In genomic region chr13:26221399-26221720, GRCh38 we compare ENCODE assay signal across 8 cellular contexts. TPM values are rescaled to one million over a fixed set of nuclear protein-coding genes. Genes with fewer than 3 reads are reported as not detected.
DNase-seq lines count a peak whose midpoint lies in the region; ATAC-seq and TF ChIP-seq lines count a peak whose summit lies in the region.

No MANE protein-coding gene starts in this region.

- no peak for TF ChIP-seq CTCF in brain (conservative IDR thresholded peaks at IDR 0.05)
- TF ChIP-seq CTCF in lower leg skin (IDR thresholded peaks at IDR 0.05), result no peak

- peak overlapping the region; percentile 77 for H3K27ac ChIP-seq in urinary bladder (ENCODE audit: low read depth)

- CTCF ChIA-PET in activated naive CD4-positive, alpha-beta T cell treated with anti-CD3 and anti-CD28 coated beads, Interleukin-2, amount 10 ng/mL, durations not matched to agents 7 days and 5 days (lab: Charles Lee), result interaction anchor here (1.2 to 3.1 kb wide), 2 partner anchors 11 to 36 kb away, joined by 3 to 19 read pairs; no protein-coding TSS in a partner anchor

- DNase-seq in activated naive CD4-positive, alpha-beta T cell treated with anti-CD3 and anti-CD28 coated beads, Interleukin-2, amount 10 ng/mL, durations not matched to agents 7 days and 5 days, result no peak
- DNase-seq in activated naive CD4-positive, alpha-beta T cell (lab: John Stamatoyannopoulos, UW), result no peak
- no peak for DNase-seq in lower leg skin (ENCODE audit: low spot score in 2 of 2)

- H3K27ac Mint-ChIP-seq in activated naive CD4-positive, alpha-beta T cell treated with anti-CD3 and anti-CD28 coated beads, Interleukin-2, amount 10 ng/mL, durations not matched to agents 7 days and 5 days, result peak overlapping the region; percentile 100
- H3K27ac Mint-ChIP-seq in brain, result peak overlapping the region; percentile 97 to 100 (median 98)

- H3K4me3 ChIP-seq in lower leg skin (ENCODE audit: low read depth, poor library complexity, severe bottlenecking) (peak overlapping the region; percentile 96), urinary bladder (ENCODE audit: low read depth, low read length) (peak overlapping the region; percentile 91)

- peaks cover 7% of the 10 kb centered on the region for H3K27me3 Mint-ChIP-seq in activated naive CD4-positive, alpha-beta T cell treated with anti-CD3 and anti-CD28 coated beads, Interleukin-2, amount 10 ng/mL, durations not matched to agents 7 days and 5 days
- H3K27me3 Mint-ChIP-seq in brain, result peaks cover 7% of the 10 kb centered on the region

- ATAC-seq in HG03558 (IDR thresholded peaks at IDR 0.05; ENCODE audit: extremely low read depth, unreplicated experiment) (peak; percentile 3), HG02870 (IDR thresholded peaks at IDR 0.05; ENCODE audit: unreplicated experiment) (no peak), HG02970 (IDR thresholded peaks at IDR 0.05; ENCODE audit: low FRiP score, unreplicated experiment) (no peak)

- no peaks in the 10 kb centered on the region for H3K4me1 ChIP-seq in urinary bladder (ENCODE audit: insufficient read depth)

- no peaks in the 10 kb centered on the region for H3K9me3 Mint-ChIP-seq in activated naive CD4-positive, alpha-beta T cell treated with anti-CD3 and anti-CD28 coated beads, Interleukin-2, amount 10 ng/mL, durations not matched to agents 7 days and 5 days
- no peaks in the 10 kb centered on the region for H3K9me3 Mint-ChIP-seq in brain

- H3K4me3 Mint-ChIP-seq in activated naive CD4-positive, alpha-beta T cell treated with anti-CD3 and anti-CD28 coated beads, Interleukin-2, amount 10 ng/mL, durations not matched to agents 7 days and 5 days, result peak overlapping the region; percentile 93
- peak overlapping the region; percentile 95 to 100 (median 95) for H3K4me3 Mint-ChIP-seq in brain

- TF ChIP-seq POLR2A in lower leg skin (IDR thresholded peaks at IDR 0.05), result no peak

- peaks cover 30% of the 10 kb centered on the region for H3K36me3 Mint-ChIP-seq in activated naive CD4-positive, alpha-beta T cell treated with anti-CD3 and anti-CD28 coated beads, Interleukin-2, amount 10 ng/mL, durations not matched to agents 7 days and 5 days
- peaks cover 35% of the 10 kb centered on the region for H3K36me3 Mint-ChIP-seq in brain

- peaks cover 37% of the 10 kb centered on the region for H3K4me1 Mint-ChIP-seq in activated naive CD4-positive, alpha-beta T cell treated with anti-CD3 and anti-CD28 coated beads, Interleukin-2, amount 10 ng/mL, durations not matched to agents 7 days and 5 days
- peaks cover 55% of the 10 kb centered on the region for H3K4me1 Mint-ChIP-seq in brain

- 0% methylated on average over 16 of the region's 16 CpGs for WGBS in lower leg skin, 2 donors
- under 1% methylated on average over 16 of the region's 16 CpGs for WGBS in urinary bladder

- intact Hi-C loops in lower leg skin (cut with DNase I; ENCODE audit: low total_unique reads), result no loop called here

- H3K36me3 ChIP-seq in urinary bladder (ENCODE audit: insufficient read depth), result peaks cover 4% of the 10 kb centered on the region

RNA-seq across cellular contexts. Expression of gene RNF6, which starts 0.8 kb away (rescaled TPM):
- polyA plus RNA-seq in brain (ENCODE audit: insufficient read depth, low read depth, low replicate concordance) (5.3 TPM), urinary bladder (19.5 TPM)
- total RNA-seq in lower leg skin (10 to 100 TPM; 24.3 to 30.3 (median 26.1) TPM), urinary bladder (32.4 TPM)

RNA-seq across cellular contexts. Expression of gene CDK8, which starts 32.6 kb away (rescaled TPM):
- polyA plus RNA-seq in brain (ENCODE audit: insufficient read depth, low read depth, low replicate concordance), result 10.0 TPM
- 10 to 100 TPM in 2 of 4 donors, 1 to 10 TPM in 2; 7.4 to 11.5 (median 10.4) TPM for total RNA-seq in lower leg skin
- 34.0 TPM for total RNA-seq in urinary bladder
- 15.5 TPM for polyA plus RNA-seq in urinary bladder
